In the genomic region with DNA sequence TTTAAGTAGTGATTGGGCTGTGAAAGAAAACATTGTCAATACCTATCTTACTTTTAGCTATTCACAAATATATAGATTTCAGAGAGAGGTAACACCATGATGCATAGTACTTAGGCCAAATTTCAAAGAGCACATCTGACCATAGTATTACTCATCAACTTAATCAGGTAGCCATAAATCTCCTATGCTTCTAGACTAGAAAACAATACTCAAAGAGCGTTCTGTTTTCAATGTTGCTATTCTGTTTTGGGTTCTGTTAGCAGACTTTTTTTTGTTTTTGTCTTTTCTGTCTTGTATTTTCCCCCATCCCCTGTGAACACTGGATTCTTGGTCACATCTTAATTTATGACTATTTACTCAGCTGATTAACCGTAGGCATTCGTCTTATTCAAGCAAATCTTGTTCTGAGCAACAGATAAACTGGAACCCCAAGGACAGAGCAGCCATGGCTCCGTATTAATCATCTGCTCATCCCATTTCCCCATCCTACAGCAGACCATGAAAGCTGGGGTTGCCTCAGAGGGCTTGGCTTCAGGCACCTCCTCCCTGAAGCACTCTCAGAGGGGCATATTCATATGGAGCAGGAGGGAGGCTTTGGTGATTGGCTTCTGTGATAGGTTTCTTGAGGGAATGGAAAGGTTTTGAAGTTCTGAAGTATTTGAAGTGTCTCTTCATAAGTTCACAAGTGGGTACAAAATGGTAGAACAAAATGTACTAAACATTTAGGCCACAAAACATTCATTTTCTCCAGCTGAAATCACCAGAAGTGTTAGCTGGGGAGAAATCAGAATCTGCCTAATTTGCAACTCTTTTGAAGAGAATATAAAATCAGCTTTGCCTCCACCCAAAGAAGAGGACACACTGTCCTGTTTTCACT, we compare ENCODE assay signal across 13 cellular contexts.
A peak's percentile ranks its signal among the peaks of the same experiment; 100 is the strongest.
DNase-seq lines count a peak whose midpoint lies in the region; ATAC-seq, FAIRE-seq and TF ChIP-seq lines count a peak whose summit lies in the region.
"Had no signal": no experiment of that assay in that cellular context is flagged by ENCODE, and none has a peak within 500 bp of the region (broad histone marks: within the 10 kb centered on the region; RNA-seq: fewer than 3 reads in every experiment).

No MANE protein-coding gene starts in this region.

- WGBS in psoas muscle, 3 donors, result 83 to 89% (median 88%) methylated on average over 4 of the region's 4 CpGs

- H3K4me2 ChIP-seq in PC-3 (ENCODE audit: low read length) (peak overlapping the region; percentile 70), endothelial cell of umbilical vein (ENCODE audit: insufficient read depth, low read length) (peak overlapping the region; percentile 3)

- TF ChIP-seq CTCF in PC-3 (conservative IDR thresholded peaks at IDR 0.05; ENCODE audit: low read depth, low read length), result no peak
- no peak for TF ChIP-seq CTCF in endothelial cell of umbilical vein (IDR thresholded peaks at IDR 0.05; ENCODE audit: extremely low read depth in 1 of 2, insufficient read depth in 1 of 2, low read depth in 1 of 2, low read length in 2 of 2)
- no peak for TF ChIP-seq CTCF in psoas muscle (IDR thresholded peaks at IDR 0.05)

- H2AFZ ChIP-seq in PC-3 (ENCODE audit: low read length), result no peak overlapping the region
- no peak overlapping the region for H2AFZ ChIP-seq in endothelial cell of umbilical vein (ENCODE audit: low read depth, low read length)

- H3K27me3 ChIP-seq in PC-3 (ENCODE audit: low read length), result no peaks in the 10 kb centered on the region
- H3K27me3 ChIP-seq in endothelial cell of umbilical vein (ENCODE audit: control insufficient read depth in 2 of 2, insufficient read depth in 2 of 2, low read length in 2 of 2), result no peaks in the 10 kb centered on the region
- no peaks in the 10 kb centered on the region for H3K27me3 ChIP-seq in psoas muscle (ENCODE audit: insufficient read depth in 3 of 3, low read length in 2 of 3)
- H3K27me3 ChIP-seq: ascending aorta had no signal

- H3K9me3 ChIP-seq in PC-3 (ENCODE audit: low read length) (no peaks in the 10 kb centered on the region), endothelial cell of umbilical vein (replicated peaks; ENCODE audit: control insufficient read depth, insufficient read depth, low read length) (no peaks in the 10 kb centered on the region), psoas muscle (no peaks in the 10 kb centered on the region)
- H3K9me3 ChIP-seq: ascending aorta had no signal

- BruUV-seq in PC-3 (replicated peaks; lab: Mats Ljungman, UMichigan) (no TSS peak), endothelial cell of umbilical vein (replicated peaks; lab: Mats Ljungman, UMichigan) (no TSS peak)

- H3K36me3 ChIP-seq in PC-3 (ENCODE audit: low read depth, low read length), result no peaks in the 10 kb centered on the region
- H3K36me3 ChIP-seq in endothelial cell of umbilical vein (ENCODE audit: control insufficient read depth in 2 of 2, extremely low read depth in 1 of 2, insufficient read depth in 2 of 2, low read length in 2 of 2), result no peaks in the 10 kb centered on the region
- no peaks in the 10 kb centered on the region for H3K36me3 ChIP-seq in psoas muscle (ENCODE audit: insufficient read depth in 1 of 2, low read depth in 1 of 2)
- H3K36me3 ChIP-seq: ascending aorta had no signal

- H4K20me1 ChIP-seq in PC-3 (ENCODE audit: low read length) (no peaks in the 10 kb centered on the region), endothelial cell of umbilical vein (replicated peaks; ENCODE audit: control insufficient read depth, extremely low read depth, insufficient read depth, low read length) (no peaks in the 10 kb centered on the region)

- H3K9me2 ChIP-seq in PC-3 (replicated peaks; ENCODE audit: low read length), result no peaks in the 10 kb centered on the region

- H3K27ac ChIP-seq in PC-3 (ENCODE audit: low read length), result peak overlapping the region; percentile 88
- peak overlapping the region; percentile 35 for H3K27ac ChIP-seq in endothelial cell of umbilical vein (ENCODE audit: insufficient read depth, low read depth, low read length)
- H3K27ac ChIP-seq in psoas muscle, result peak overlapping the region; percentile 44
- H3K27ac ChIP-seq: ascending aorta had no signal

- POLR2A ChIA-PET in PC-3 (lab: Charles Lee; ENCODE audit: unreplicated experiment), result no interaction called here
- POLR2A ChIA-PET in endothelial cell of umbilical vein (lab: Charles Lee), result no interaction called here

- H3K9me1 ChIP-seq in endothelial cell of umbilical vein (replicated peaks; ENCODE audit: control insufficient read depth, extremely low read depth, insufficient read depth, low read length), result no peaks in the 10 kb centered on the region

- H3K9ac ChIP-seq in PC-3 (ENCODE audit: low read length), result peak overlapping the region; percentile 50
- no peak overlapping the region for H3K9ac ChIP-seq in endothelial cell of umbilical vein (replicated peaks; ENCODE audit: extremely low read depth, insufficient read depth, low read length)

- peak; percentile 39 for FAIRE-seq in GM18507 (lab: Jason Lieb, UNC)
- no peak for FAIRE-seq in endothelial cell of umbilical vein (lab: Jason Lieb, UNC)
- no peak for FAIRE-seq in GM12891 (lab: Jason Lieb, UNC)

- peaks cover 80% of the 10 kb centered on the region for H3K4me1 ChIP-seq in PC-3 (ENCODE audit: insufficient read depth, low read length)
- H3K4me1 ChIP-seq in endothelial cell of umbilical vein (ENCODE audit: control insufficient read depth, extremely low read depth, insufficient read depth, low read length), result peaks cover 59% of the 10 kb centered on the region
- H3K4me1 ChIP-seq in psoas muscle, result peaks cover 27% of the 10 kb centered on the region

- ATAC-seq in PC-3, result peak; percentile 51
- ATAC-seq in psoas muscle, result peak in 3 of 4 donors; percentile 36 to 52 (median 41)

- H3K79me2 ChIP-seq in PC-3 (ENCODE audit: low read length), result no peaks in the 10 kb centered on the region
- peaks cover 20% of the 10 kb centered on the region for H3K79me2 ChIP-seq in endothelial cell of umbilical vein (ENCODE audit: control insufficient read depth, insufficient read depth, low read length)

- intact Hi-C loops in PC-3 (cut with micrococcal nuclease), result loop anchor here (5.0 kb wide), 3 partner anchors 107 to 298 kb away; a partner anchor contains a TSS
- intact Hi-C loops in endothelial cell of umbilical vein (cut with micrococcal nuclease), result loop anchor here (5.0 kb wide), 1 partner anchor 68 kb away; no protein-coding TSS in a partner anchor
- intact Hi-C loops in psoas muscle (cut with DNase I), result loop anchor here in 1 of 2 donors (10.0 kb wide), 1 partner anchor 60 kb away; no protein-coding TSS in a partner anchor

- CTCF ChIA-PET in PC-3 (lab: Charles Lee) (no interaction called here), endothelial cell of umbilical vein (lab: Charles Lee) (interaction anchor here (0.8 to 1.8 kb wide), 4 partner anchors 9 to 147 kb away, joined by 3 to 5 read pairs (median 4); no protein-coding TSS in a partner anchor)

- TF ChIP-seq POLR2A in endothelial cell of umbilical vein (IDR thresholded peaks at IDR 0.05; ENCODE audit: low read depth, low read length) (no peak), GM12891 (IDR thresholded peaks at IDR 0.05; ENCODE audit: low read depth, low read length) (no peak)

- dilution Hi-C loops in endothelial cell of umbilical vein (cut with MboI; ENCODE audit: extremely low pct_ligation_motif_present, low sequenced_read_pairs), result no loop called here

- DNase-seq in GM18507 (ENCODE audit: extremely low spot score, insufficient read length, low read depth), result no peak
- peak; percentile 80 for DNase-seq in PC-3
- no peak for DNase-seq in endothelial cell of umbilical vein (ENCODE audit: low read depth, low spot score)
- DNase-seq in psoas muscle, result no peak
- DNase-seq in retina, result no peak
- no peak for DNase-seq in GM12891 (ENCODE audit: insufficient read length, low spot score)
- DNase-seq in HuH-7 (ENCODE audit: low spot score), result no peak
- DNase-seq: activated CD4-positive, CD25-positive, alpha-beta regulatory T cell treated with anti-CD3 and anti-CD28 coated beads, Interleukin-2, amount 50 U/mL, for 72 hours; C1 segment of cervical spinal cord; islet precursor cell; NCI-H2227 treated with DMSO at 0.1 percent for 48 hours; stimulated activated CD4-positive, alpha-beta T cell treated with anti-CD3 and anti-CD28 coated beads, Interleukin-4, amount 100 ng/mL, for 1 hour had no signal

- peaks cover 13% of the 10 kb centered on the region for H3F3A ChIP-seq in PC-3 (ENCODE audit: low read length, unreplicated experiment)

- H3K4me3 ChIP-seq in PC-3 (ENCODE audit: low read length) (peak overlapping the region; percentile 16; the same call in 1 of the 2 replicates), endothelial cell of umbilical vein (replicated peaks in 1 of 3; ENCODE audit: insufficient read depth in 1 of 3, low read depth in 1 of 3, low read length in 3 of 3) (no peak overlapping the region), psoas muscle (no peak overlapping the region)
- H3K4me3 ChIP-seq: ascending aorta had no signal

TF ChIP-seq in endothelial cell of umbilical vein, 7 proteins besides CTCF, POLR2A, EP300 and RAD21 (continues in another document):
- TF ChIP-seq POLR2AphosphoS5 (IDR thresholded peaks at IDR 0.05; ENCODE audit: insufficient read depth, low read depth, low read length) (no peak), FOS (IDR thresholded peaks at IDR 0.05; ENCODE audit: borderline replicate concordance, insufficient read depth, low read length) (no peak), EZH2 (IDR thresholded peaks at IDR 0.05; ENCODE audit: borderline replicate concordance, low read depth, low read length, severe bottlenecking) (no peak), MYC (IDR thresholded peaks at IDR 0.05; ENCODE audit: low read depth, low read length) (no peak), GATA2 (IDR thresholded peaks at IDR 0.05; ENCODE audit: insufficient read depth, insufficient read length, low read depth, low read length) (no peak)
- TF ChIP-seq, protein P1, sequence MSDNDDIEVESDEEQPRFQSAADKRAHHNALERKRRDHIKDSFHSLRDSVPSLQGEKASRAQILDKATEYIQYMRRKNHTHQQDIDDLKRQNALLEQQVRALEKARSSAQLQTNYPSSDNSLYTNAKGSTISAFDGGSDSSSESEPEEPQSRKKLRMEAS (IDR thresholded peaks at IDR 0.05; ENCODE audit: insufficient read depth, insufficient read length), result no peak

TF ChIP-seq in GM12891, 5 proteins besides CTCF, POLR2A, EP300 and RAD21:
- TF ChIP-seq PAX5 (IDR thresholded peaks at IDR 0.05; ENCODE audit: insufficient read depth, low read length, severe bottlenecking), result no peak
- no peak for TF ChIP-seq TAF1 (IDR thresholded peaks at IDR 0.05; ENCODE audit: low read depth, low read length)
- no peak for TF ChIP-seq POLR2AphosphoS5 (IDR thresholded peaks at IDR 0.05; ENCODE audit: low read depth, low read length)
- TF ChIP-seq POU2F2 (IDR thresholded peaks at IDR 0.05; ENCODE audit: low read depth, low read length), result no peak
- no peak for TF ChIP-seq SPI1 (IDR thresholded peaks at IDR 0.05; ENCODE audit: low read depth, low read length)

Comparison
In these comparisons a context has a peak if more than half of its experiments do, and no peak if none do; other contexts are left out.
1. H3K27ac ChIP-seq: peak in every context shown above with its lines; median percentile 88 in PC-3; 44 in psoas muscle; 35 in endothelial cell of umbilical vein.